11 cellular contexts compared by ENCODE assay signal in genomic region chr15:60134609-60135008, GRCh38.
DNase-seq lines count a peak whose midpoint lies in the region; TF ChIP-seq lines count a peak whose summit lies in the region.
"Had no signal": no experiment of that assay in that cellular context is flagged by ENCODE, and none has a peak within 500 bp of the region (broad histone marks: within the 10 kb centered on the region; RNA-seq: fewer than 3 reads in every experiment).

No MANE protein-coding gene starts in this region.

- H3K27ac ChIP-seq in VCaP (no peak overlapping the region), neural progenitor cell (no peak overlapping the region)
- H3K27ac ChIP-seq: BLaER1 treated with 17β-estradiol and CSF1 and Interleukin-3, amounts not matched to agents 10 nM and 100 nM had no signal

- H3F3A ChIP-seq in neural progenitor cell (ENCODE audit: low read depth): no peaks in the 10 kb centered on the region

- H2AFZ ChIP-seq in neural progenitor cell (replicated peaks): no peak overlapping the region

- no peaks in the 10 kb centered on the region for H3K27me3 ChIP-seq in neural progenitor cell
- H3K27me3 ChIP-seq: BLaER1 treated with 17β-estradiol and CSF1 and Interleukin-3, amounts not matched to agents 10 nM and 100 nM had no signal

- peaks cover 17% of the 10 kb centered on the region for H3K4me1 ChIP-seq in neural progenitor cell
- H3K4me1 ChIP-seq: BLaER1 treated with 17β-estradiol and CSF1 and Interleukin-3, amounts not matched to agents 10 nM and 100 nM had no signal

- no peak overlapping the region for H3K4me3 Mint-ChIP-seq in activated CD4-positive, alpha-beta T cell treated with anti-CD3 and anti-CD28 coated beads, Interleukin-2, amount 10 ng/mL, durations not matched to agents 7 days and 5 days
- no peak overlapping the region for H3K4me3 Mint-ChIP-seq in HFFc6
- H3K4me3 Mint-ChIP-seq in neural progenitor cell: no peak overlapping the region

- H3K9me3 ChIP-seq in neural progenitor cell (ENCODE audit: low read depth): no peaks in the 10 kb centered on the region
- H3K9me3 ChIP-seq: BLaER1 treated with 17β-estradiol and CSF1 and Interleukin-3, amounts not matched to agents 10 nM and 100 nM; mucosa of descending colon had no signal

- no peak overlapping the region for H3K9ac ChIP-seq in neural progenitor cell
- H3K9ac ChIP-seq: BLaER1 treated with 17β-estradiol and CSF1 and Interleukin-3, amounts not matched to agents 10 nM and 100 nM had no signal

- no peaks in the 10 kb centered on the region for H3K36me3 Mint-ChIP-seq in activated CD4-positive, alpha-beta T cell treated with anti-CD3 and anti-CD28 coated beads, Interleukin-2, amount 10 ng/mL, durations not matched to agents 7 days and 5 days (ENCODE audit: low read depth)
- H3K36me3 Mint-ChIP-seq in HFFc6 (ENCODE audit: low read depth) (no peaks in the 10 kb centered on the region), neural progenitor cell (no peaks in the 10 kb centered on the region)

- CTCF ChIA-PET in activated CD4-positive, alpha-beta T cell treated with anti-CD3 and anti-CD28 coated beads, Interleukin-2, amount 10 ng/mL, durations not matched to agents 7 days and 5 days (lab: Charles Lee): interaction anchor here (0.8 to 1.0 kb wide), 2 partner anchors 15 to 27 kb away, joined by 3 read pairs; no protein-coding TSS in a partner anchor

- no peaks in the 10 kb centered on the region for H4K20me1 ChIP-seq in neural progenitor cell (ENCODE audit: low read depth)
- H4K20me1 ChIP-seq: BLaER1 treated with 17β-estradiol and CSF1 and Interleukin-3, amounts not matched to agents 10 nM and 100 nM had no signal

- H3K27ac Mint-ChIP-seq in activated CD4-positive, alpha-beta T cell treated with anti-CD3 and anti-CD28 coated beads, Interleukin-2, amount 10 ng/mL, durations not matched to agents 7 days and 5 days: no peak overlapping the region
- no peak overlapping the region for H3K27ac Mint-ChIP-seq in HFFc6
- no peak overlapping the region for H3K27ac Mint-ChIP-seq in neural progenitor cell

- no peak overlapping the region for H3K4me3 ChIP-seq in neural progenitor cell
- H3K4me3 ChIP-seq: BLaER1 treated with 17β-estradiol and CSF1 and Interleukin-3, amounts not matched to agents 10 nM and 100 nM; mucosa of descending colon had no signal

- DNase-seq in activated CD4-positive, alpha-beta T cell treated with anti-CD3 and anti-CD28 coated beads for 48 hours: peak; percentile 18
- DNase-seq in activated CD4-positive, alpha-beta T cell treated with anti-CD3 and anti-CD28 coated beads, Interleukin-2, amount 10 ng/mL, durations not matched to agents 7 days and 5 days: no peak
- no peak for DNase-seq in HFFc6
- no peak for DNase-seq in neural progenitor cell (ENCODE audit: low spot score)
- no peak for DNase-seq in SIG-M5 treated with dmso at 0.1 percent for 504 hours (lab: John Stamatoyannopoulos, UW; ENCODE audit: unreplicated experiment)
- DNase-seq in SKM-1 (lab: John Stamatoyannopoulos, UW; ENCODE audit: unreplicated experiment): no peak
- no peak for DNase-seq in NCI-H128 (lab: John Stamatoyannopoulos, UW; ENCODE audit: unreplicated experiment)
- DNase-seq: NCI-H510A had no signal

- POLR2A ChIA-PET in activated CD4-positive, alpha-beta T cell treated with anti-CD3 and anti-CD28 coated beads, Interleukin-2, amount 10 ng/mL, durations not matched to agents 7 days and 5 days (lab: Charles Lee): no interaction called here

- H3K27me3 Mint-ChIP-seq in activated CD4-positive, alpha-beta T cell treated with anti-CD3 and anti-CD28 coated beads, Interleukin-2, amount 10 ng/mL, durations not matched to agents 7 days and 5 days: peaks cover 40% of the 10 kb centered on the region
- H3K27me3 Mint-ChIP-seq in HFFc6 (ENCODE audit: insufficient read depth) (peaks cover 5% of the 10 kb centered on the region), neural progenitor cell (ENCODE audit: insufficient read depth, low read depth) (peaks cover 4% of the 10 kb centered on the region)

- peaks cover 3% of the 10 kb centered on the region for H3K4me1 Mint-ChIP-seq in activated CD4-positive, alpha-beta T cell treated with anti-CD3 and anti-CD28 coated beads, Interleukin-2, amount 10 ng/mL, durations not matched to agents 7 days and 5 days
- H3K4me1 Mint-ChIP-seq in HFFc6 (ENCODE audit: low read depth) (peaks cover 10% of the 10 kb centered on the region), neural progenitor cell (peaks cover 19% of the 10 kb centered on the region)

- no peaks in the 10 kb centered on the region for H3K36me3 ChIP-seq in neural progenitor cell
- H3K36me3 ChIP-seq: BLaER1 treated with 17β-estradiol and CSF1 and Interleukin-3, amounts not matched to agents 10 nM and 100 nM had no signal

- no peaks in the 10 kb centered on the region for H3K79me2 ChIP-seq in neural progenitor cell (ENCODE audit: low read depth)

- H3K4me2 ChIP-seq in neural progenitor cell: no peak overlapping the region
- H3K4me2 ChIP-seq: BLaER1 treated with 17β-estradiol and CSF1 and Interleukin-3, amounts not matched to agents 10 nM and 100 nM had no signal

- H3K9me3 Mint-ChIP-seq in activated CD4-positive, alpha-beta T cell treated with anti-CD3 and anti-CD28 coated beads, Interleukin-2, amount 10 ng/mL, durations not matched to agents 7 days and 5 days: no peaks in the 10 kb centered on the region
- H3K9me3 Mint-ChIP-seq in HFFc6: no peaks in the 10 kb centered on the region
- H3K9me3 Mint-ChIP-seq in neural progenitor cell: no peaks in the 10 kb centered on the region

- TF ChIP-seq CTCF in HFFc6 (IDR thresholded peaks at IDR 0.05) (peak; percentile 56), VCaP (conservative IDR thresholded peaks at IDR 0.05) (peak; percentile 67), neural progenitor cell (IDR thresholded peaks at IDR 0.05) (peak; percentile 11)

Comparison
In these comparisons a context has a peak if more than half of its experiments do, and no peak if none do; other contexts are left out.
1. CTCF ChIP-seq: peak in every context shown above with its lines; median percentile 67 in VCaP; 56 in HFFc6; 11 in neural progenitor cell.